ENCODE assay signal across 8 cellular contexts in genomic region chr9:136711751-136712689, GRCh38. TPM values are rescaled to one million over a fixed set of nuclear protein-coding genes. Genes with fewer than 3 reads are reported as not detected.
DNase-seq lines count a peak whose midpoint lies in the region; TF ChIP-seq lines count a peak whose summit lies in the region.

Gene DIPK1B, plus strand, starts transcription at chr9:136712572. Its CDS starts 94 bp downstream, at chr9:136712666.

- H2BK20ac ChIP-seq in H9 (ENCODE audit: low read depth, low read length, poor library complexity, severe bottlenecking), result no peak within 1 kb of the TSS

- no peak within 1 kb of the TSS for H2AFZ ChIP-seq in H9 (ENCODE audit: low read length)

- no CpG with 5 or more reads among the region's 119 CpGs for WGBS in H9 (ENCODE audit: extremely low coverage, insufficient read length, low lambda C conversion rate)

- no peak within 1 kb of the TSS for H3K23ac ChIP-seq in H9 (ENCODE audit: insufficient read length, low read depth, low read length)

- H3K4me3 Mint-ChIP-seq in H9 (peak within 1 kb of the TSS; percentile 70 to 85), chondrocyte (ENCODE audit: unreplicated experiment) (peak within 1 kb of the TSS; percentile 59)

- H4K91ac ChIP-seq in H9 (ENCODE audit: insufficient read length, low read depth, low read length), result no peak within 1 kb of the TSS

- no peak within 1 kb of the TSS for H2AK5ac ChIP-seq in H9 (ENCODE audit: insufficient read length, low read length)

- H3K27me3 Mint-ChIP-seq in H9 (ENCODE audit: low read depth), result peaks cover 40% of the 10 kb centered on the region
- no peaks in the 10 kb centered on the region for H3K27me3 Mint-ChIP-seq in chondrocyte (ENCODE audit: low read depth)

- no peak within 1 kb of the TSS for H3K4ac ChIP-seq in H9 (ENCODE audit: low read depth, low read length)

- no peak within 1 kb of the TSS for H2BK120ac ChIP-seq in H9 (ENCODE audit: low read depth, low read length, poor library complexity, severe bottlenecking)

- H3K27me3 ChIP-seq in H9 (ENCODE audit: insufficient read depth, low read length), result no peaks in the 10 kb centered on the region
- H3K27me3 ChIP-seq in uterus, result no peaks in the 10 kb centered on the region

- intact Hi-C loops in uterus (cut with DNase I; ENCODE audit: low total_unique reads), result no loop called here

- H3K27ac ChIP-seq in H9 (ENCODE audit: insufficient read length, low read depth, low read length), result no peak within 1 kb of the TSS
- peak within 1 kb of the TSS; percentile 64 to 66 for H3K27ac ChIP-seq in uterus

- no peaks in the 10 kb centered on the region for H4K20me1 ChIP-seq in H9 (ENCODE audit: control insufficient read depth, insufficient read depth, insufficient read length)

- no peak within 1 kb of the TSS for H4K8ac ChIP-seq in H9 (replicated peaks; ENCODE audit: insufficient read length, low read depth, low read length)

- H2BK5ac ChIP-seq in H9 (ENCODE audit: insufficient read length, low read length), result no peak within 1 kb of the TSS

- no peak within 1 kb of the TSS for H3K18ac ChIP-seq in H9 (ENCODE audit: insufficient read length, low read depth, low read length)

- no peaks in the 10 kb centered on the region for H3K36me3 ChIP-seq in uterus

- H3K56ac ChIP-seq in H9 (ENCODE audit: insufficient read length, low read depth, low read length), result no peak within 1 kb of the TSS

- no peak within 1 kb of the TSS for H3T11ph ChIP-seq in H9 (ENCODE audit: low read length)

- H3K9me3 ChIP-seq in H9 (ENCODE audit: control insufficient read depth, low read depth, low read length) (no peaks in the 10 kb centered on the region), uterus (no peaks in the 10 kb centered on the region)

- DNase-seq in H9, result peak; percentile 75
- peak; percentile 39 for DNase-seq in NCI-H345 treated with DMSO at 0.1 percent for 48 hours (lab: John Stamatoyannopoulos, UW; ENCODE audit: unreplicated experiment)
- DNase-seq in chondrocyte (ENCODE audit: low spot score), result no peak
- DNase-seq in lung microvascular endothelial cell (ENCODE audit: low read depth in 2 of 2), result peak in 1 of 2 donors; percentile 59
- no peak for DNase-seq in uterus
- no peak for DNase-seq in stimulated activated CD4-positive, alpha-beta T cell treated with anti-CD3 and anti-CD28 coated beads, Interleukin-2, amount 100 ng/mL, for 48 hours
- DNase-seq in NCI-H2029 treated with DMSO at 0.1 percent for 48 hours (lab: John Stamatoyannopoulos, UW), result no peak
- no peak for DNase-seq in RKO (ENCODE audit: low spot score)

- H2BK12ac ChIP-seq in H9 (ENCODE audit: insufficient read length, low read depth, low read length), result no peak within 1 kb of the TSS

- 0 out of 2 replicates have a peak within 1 kb of the TSS, but pooled peaks have one; percentile 74 for H3K14ac ChIP-seq in H9 (ENCODE audit: insufficient read depth, low read length)

- H3K4me1 ChIP-seq in H9 (ENCODE audit: insufficient read depth, low read length), result no peaks in the 10 kb centered on the region; the same call in 1 of the 2 replicates
- peaks cover 0 to 7% of the 10 kb centered on the region in 2 donors for H3K4me1 ChIP-seq in uterus

- H3K4me3 ChIP-seq in uterus, result peak within 1 kb of the TSS; percentile 36 to 53

- H3K4me1 Mint-ChIP-seq in H9, result peaks cover 3 to 10% of the 10 kb centered on the region in 2 experiments
- H3K4me1 Mint-ChIP-seq in chondrocyte (ENCODE audit: low read depth), result peaks cover 11% of the 10 kb centered on the region

- no peaks in the 10 kb centered on the region for H3K9me3 Mint-ChIP-seq in H9
- H3K9me3 Mint-ChIP-seq in chondrocyte (ENCODE audit: low read depth), result no peaks in the 10 kb centered on the region

- TF ChIP-seq CTCF in H9 (conservative IDR thresholded peaks at IDR 0.05), result no peak
- peak; percentile 15 for TF ChIP-seq CTCF in chondrocyte (IDR thresholded peaks at IDR 0.05)
- no peak for TF ChIP-seq CTCF in uterus (IDR thresholded peaks at IDR 0.05)

- H3K4me2 ChIP-seq in H9 (ENCODE audit: insufficient read depth, insufficient read length, low read length), result peak within 1 kb of the TSS; percentile 70

- H3K79me2 ChIP-seq in H9 (ENCODE audit: insufficient read depth, low read length), result peaks cover 4% of the 10 kb centered on the region; the same call in 1 of the 2 replicates

- H3K27ac Mint-ChIP-seq in H9 (peak within 1 kb of the TSS in 1 of 3 experiments; percentile 44; a peak in 1 of 7 replicates), chondrocyte (ENCODE audit: unreplicated experiment) (peak within 1 kb of the TSS; percentile 8)

- peaks cover 0 to 5% (median 4%) of the 10 kb centered on the region in 3 experiments; a peak in 3 of 7 replicates for H3K36me3 Mint-ChIP-seq in H9 (ENCODE audit: insufficient read depth in 1 of 3, low read depth in 3 of 3)
- no peaks in the 10 kb centered on the region for H3K36me3 Mint-ChIP-seq in chondrocyte (ENCODE audit: low read depth)

- no peak for TF ChIP-seq POLR2A in uterus (IDR thresholded peaks at IDR 0.05)

- no peak within 1 kb of the TSS for H2BK15ac ChIP-seq in H9 (ENCODE audit: low read depth, low read length)

- peaks cover 12% of the 10 kb centered on the region for H3K23me2 ChIP-seq in H9 (ENCODE audit: insufficient read length, low read depth, low read length, poor library complexity, severe bottlenecking)

- no peak within 1 kb of the TSS for H3K9ac ChIP-seq in H9 (ENCODE audit: extremely low read depth, insufficient read length, low read length)

- H4K5ac ChIP-seq in H9 (ENCODE audit: insufficient read length, low read depth, low read length), result no peak within 1 kb of the TSS

- peaks cover 8% of the 10 kb centered on the region for H3K79me1 ChIP-seq in H9 (ENCODE audit: insufficient read depth, low read depth, low read length, poor library complexity, severe bottlenecking)

RNA-seq across cellular contexts. Expression of gene DIPK1B, which starts in this region (rescaled TPM):
- total RNA-seq in H9 (2021) (38.2 and 40.3 TPM in 2 replicates), chondrocyte (8.2 to 9.2 TPM (median 8.5 TPM) in 3 replicates), lung microvascular endothelial cell (64.7 and 91.1 TPM in 2 replicates), uterus (10 to 100 TPM in 3 of 4 donors, 1 to 10 TPM in 1; 3.2 to 26.3 (median 21.0) TPM)

Comparison
In these comparisons a context has a peak if more than half of its experiments do, and no peak if none do; other contexts are left out.
1. DNase-seq: peak in H9 (single experiment) and NCI-H345 treated with DMSO at 0.1 percent for 48 hours (single experiment); none in chondrocyte (single experiment), uterus (0 of 2), stimulated activated CD4-positive, alpha-beta T cell treated with anti-CD3 and anti-CD28 coated beads, Interleukin-2, amount 100 ng/mL, for 48 hours (0 of 2), NCI-H2029 treated with DMSO at 0.1 percent for 48 hours (single experiment) and RKO (single experiment).